ENCODE assay signal across 23 cellular contexts in the genomic region with DNA sequence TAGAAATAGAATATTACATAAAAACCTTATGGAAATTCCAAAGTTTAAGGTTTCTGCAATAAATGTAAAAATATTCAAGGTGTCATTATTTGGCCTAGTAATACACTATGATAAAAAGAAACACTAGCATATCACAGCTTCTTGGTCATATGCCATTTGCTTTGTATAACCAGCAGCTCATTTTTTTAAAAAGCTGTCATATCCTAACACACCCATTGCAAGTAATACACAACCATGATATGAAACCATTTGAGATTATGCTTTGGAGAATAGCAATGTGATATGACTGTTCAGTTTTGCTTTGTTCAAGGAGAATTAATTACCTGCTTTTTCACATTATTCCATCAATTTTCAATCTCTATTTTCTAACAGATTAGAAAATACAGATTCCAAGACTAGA.
DNase-seq lines count a peak whose midpoint lies in the region; ATAC-seq, FAIRE-seq and TF ChIP-seq lines count a peak whose summit lies in the region.
"Had no signal": no experiment of that assay in that cellular context is flagged by ENCODE, and none has a peak within 500 bp of the region (broad histone marks: within the 10 kb centered on the region; RNA-seq: fewer than 3 reads in every experiment).

No MANE protein-coding gene starts in this region.

- ATAC-seq in HG02973 (IDR thresholded peaks at IDR 0.05; ENCODE audit: unreplicated experiment), result peak; percentile 59
- peak; percentile 53 for ATAC-seq in HG03520 (IDR thresholded peaks at IDR 0.05; ENCODE audit: unreplicated experiment)
- ATAC-seq: foreskin keratinocyte had no signal

- TF ChIP-seq CTCF in D721Med (IDR thresholded peaks at IDR 0.05; ENCODE audit: insufficient read depth, missing control alignments), result no peak

- H3K27ac ChIP-seq in caudate nucleus (ENCODE audit: low read depth, low read length), result no peak overlapping the region
- H3K27ac ChIP-seq: colonic mucosa, foreskin keratinocyte, HL-60, stomach, upper lobe of left lung, WERI-Rb-1 had no signal

- FAIRE-seq in D721Med (lab: Jason Lieb, UNC), result peak; percentile 38
- peak; percentile 80 for FAIRE-seq in GM19239 (lab: Jason Lieb, UNC)
- FAIRE-seq: H1 had no signal

- DNase-seq in D721Med (ENCODE audit: insufficient read length, low spot score) (no peak), GM19239 (ENCODE audit: insufficient read length, low spot score) (no peak), caudate nucleus (lab: John Stamatoyannopoulos, UW) (no peak), NCI-H524 treated with DMSO at 0.1 percent for 48 hours (lab: John Stamatoyannopoulos, UW) (no peak), HPDE6-E6E7 (ENCODE audit: extremely low spot score) (no peak), HT-29 (ENCODE audit: low spot score) (no peak)
- DNase-seq: activated CD8-positive, alpha-beta memory T cell treated with anti-CD3 and anti-CD28 coated beads for 24 hours; activated naive CD8-positive, alpha-beta T cell treated with anti-CD3 and anti-CD28 coated beads for 36 hours; colonic mucosa; foreskin keratinocyte; hypothalamus; kidney; NCI-H1092; NCI-H69; SIG-M5; sigmoid colon; stomach; upper lobe of left lung; WERI-Rb-1 had no signal
